ENCODE assay signal across 9 cellular contexts in the genomic region with DNA sequence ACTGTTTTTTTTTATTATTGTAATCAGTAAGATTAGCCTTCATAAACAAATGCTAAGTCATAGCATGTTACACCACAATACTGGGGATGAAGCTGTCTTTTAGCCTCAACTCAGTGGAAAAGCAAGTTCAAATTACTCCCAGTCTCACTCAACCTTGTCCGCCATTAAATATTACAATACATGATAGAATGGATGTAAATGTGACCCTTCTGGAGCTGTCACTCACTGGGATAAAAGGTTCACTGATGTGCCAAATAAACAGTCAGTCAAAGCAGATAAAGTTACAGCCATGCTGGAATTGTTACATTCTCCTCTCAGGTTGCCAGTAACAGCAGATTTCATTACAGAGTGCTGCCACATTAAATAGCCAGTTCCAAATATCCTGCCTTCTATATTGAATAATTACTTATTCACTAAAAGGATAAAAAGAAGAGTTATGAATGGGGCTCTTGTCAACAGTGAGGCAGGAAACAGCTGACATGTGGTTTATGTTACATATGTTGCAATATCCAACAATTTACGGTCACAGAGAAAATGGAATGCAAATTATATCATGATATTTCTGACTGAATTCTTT. TPM values are rescaled to one million over a fixed set of nuclear protein-coding genes. Genes with fewer than 3 reads are reported as not detected.
A peak's percentile ranks its signal among the peaks of the same experiment; 100 is the strongest.
DNase-seq lines count a peak whose midpoint lies in the region; ATAC-seq, FAIRE-seq and TF ChIP-seq lines count a peak whose summit lies in the region.
"Had no signal": no experiment of that assay in that cellular context is flagged by ENCODE, and none has a peak within 500 bp of the region (broad histone marks: within the 10 kb centered on the region; RNA-seq: fewer than 3 reads in every experiment).

No MANE protein-coding gene starts in this region.

- no peak overlapping the region for H3K9ac ChIP-seq in K562 (ENCODE audit: insufficient read depth in 1 of 2, low read depth in 2 of 2, low read length in 2 of 2)

- in situ Hi-C loops in K562 (cut with MboI) = no loop called here

- H3K9me3 Mint-ChIP-seq in osteocyte (ENCODE audit: unreplicated experiment) (no peaks in the 10 kb centered on the region), CD14-positive monocyte (no peaks in the 10 kb centered on the region)
- H3K9me3 Mint-ChIP-seq in activated CD8-positive, alpha-beta memory T cell treated with anti-CD3 and anti-CD28 coated beads, Interleukin-2, amount 10 ng/mL, durations not matched to agents 7 days and 5 days (ENCODE audit: low read depth) = no peaks in the 10 kb centered on the region

- TF ChIP-seq EP300 in K562 (IDR thresholded peaks at IDR 0.05; ENCODE audit: low read length) = no peak

- H3K79me2 ChIP-seq in K562 (ENCODE audit: control insufficient read depth, insufficient read depth, low read length) = no peaks in the 10 kb centered on the region

- BruUV-seq in K562 (replicated peaks; lab: Mats Ljungman, UMichigan) = no TSS peak

- H3K36me3 Mint-ChIP-seq in osteocyte (ENCODE audit: unreplicated experiment) (no peaks in the 10 kb centered on the region), CD14-positive monocyte (peaks cover 3 to 6% of the 10 kb centered on the region in 2 donors)
- H3K36me3 Mint-ChIP-seq in activated CD8-positive, alpha-beta memory T cell treated with anti-CD3 and anti-CD28 coated beads, Interleukin-2, amount 10 ng/mL, durations not matched to agents 7 days and 5 days = peaks cover 24% of the 10 kb centered on the region

- H3K4me3 Mint-ChIP-seq in osteocyte (ENCODE audit: unreplicated experiment) (no peak overlapping the region), CD14-positive monocyte (no peak overlapping the region)
- no peak overlapping the region for H3K4me3 Mint-ChIP-seq in activated CD8-positive, alpha-beta memory T cell treated with anti-CD3 and anti-CD28 coated beads, Interleukin-2, amount 10 ng/mL, durations not matched to agents 7 days and 5 days

- H3K27ac ChIP-seq in K562 (ENCODE audit: extremely low read depth, low read depth, low read length) (peak overlapping the region; percentile 32; the same call in 1 of the 3 replicates), pancreas (no peak overlapping the region)

- H3K27me3 Mint-ChIP-seq in osteocyte (ENCODE audit: unreplicated experiment) = no peaks in the 10 kb centered on the region
- H3K27me3 Mint-ChIP-seq in activated CD8-positive, alpha-beta memory T cell treated with anti-CD3 and anti-CD28 coated beads, Interleukin-2, amount 10 ng/mL, durations not matched to agents 7 days and 5 days = no peaks in the 10 kb centered on the region
- H3K27me3 Mint-ChIP-seq in CD14-positive monocyte (ENCODE audit: low read depth in 3 of 3) = no peaks in the 10 kb centered on the region

- 70% methylated on average over 2 of the region's 2 CpGs for WGBS in K562 (ENCODE audit: insufficient coverage, low coverage, missing lambda C conversion rate)
- 48 to 89% methylated on average over 2 of the region's 2 CpGs for WGBS in pancreas, 2 donors

- ATAC-seq in K562 (peak; percentile 41; the same call in 1 of the 3 replicates), pancreas (no peak)
- ATAC-seq in activated CD8-positive, alpha-beta memory T cell treated with anti-CD3 and anti-CD28 coated beads, Interleukin-2, amount 10 ng/mL, durations not matched to agents 7 days and 5 days = no peak

- H3K4me1 Mint-ChIP-seq in osteocyte (ENCODE audit: unreplicated experiment) = peaks cover 42% of the 10 kb centered on the region
- H3K4me1 Mint-ChIP-seq in activated CD8-positive, alpha-beta memory T cell treated with anti-CD3 and anti-CD28 coated beads, Interleukin-2, amount 10 ng/mL, durations not matched to agents 7 days and 5 days = peaks cover 14% of the 10 kb centered on the region
- peaks cover 18% of the 10 kb centered on the region for H3K4me1 Mint-ChIP-seq in CD14-positive monocyte

- no peak for TF ChIP-seq RAD21 in K562 (CRISPR knock-in tag; conservative IDR thresholded peaks at IDR 0.05 in 1 of 2, IDR thresholded peaks at IDR 0.05 in 1 of 2)

- H3K9me1 ChIP-seq in K562 (ENCODE audit: control insufficient read depth, insufficient read depth, low read length) = no peaks in the 10 kb centered on the region

- CTCF ChIA-PET in K562 (lab: Yijun Ruan, JAX; ENCODE audit: low intra/inter-chr PET ratio) = no interaction called here
- CTCF ChIA-PET in activated CD8-positive, alpha-beta memory T cell treated with anti-CD3 and anti-CD28 coated beads, Interleukin-2, amount 10 ng/mL, durations not matched to agents 7 days and 5 days (lab: Charles Lee) = interaction anchor here (0.9 kb wide), 1 partner anchor 53 kb away, joined by 3 read pairs; no protein-coding TSS in a partner anchor

- TF ChIP-seq CTCF in K562 (IDR thresholded peaks at IDR 0.05 in 2 of 3, conservative IDR thresholded peaks at IDR 0.05 in 1 of 3; ENCODE audit: insufficient read depth in 2 of 3, low read depth in 1 of 3, low read length in 3 of 3) = no peak
- TF ChIP-seq CTCF in osteocyte (IDR thresholded peaks at IDR 0.05) = no peak
- no peak for TF ChIP-seq CTCF in pancreas (IDR thresholded peaks at IDR 0.05)
- no peak for TF ChIP-seq CTCF in CD14-positive monocyte (IDR thresholded peaks at IDR 0.05)

- DNase-seq in HS-5 (ENCODE audit: low read depth) = peak; percentile 37
- DNase-seq in NCI-H2107 treated with DMSO at 0.1 percent for 48 hours (lab: John Stamatoyannopoulos, UW; ENCODE audit: unreplicated experiment) = peak; percentile 99
- no peak for DNase-seq in K562 (ENCODE audit: extremely low read depth in 1 of 4, low spot score in 3 of 4)
- no peak for DNase-seq in osteocyte (ENCODE audit: extremely low spot score, unreplicated experiment)
- no peak for DNase-seq in activated CD8-positive, alpha-beta memory T cell treated with anti-CD3 and anti-CD28 coated beads, Interleukin-2, amount 10 ng/mL, durations not matched to agents 7 days and 5 days
- no peak for DNase-seq in pancreas
- DNase-seq in CD14-positive monocyte (ENCODE audit: low spot score) = no peak
- DNase-seq in NCI-H1694 (lab: John Stamatoyannopoulos, UW) = no peak
- DNase-seq: activated effector memory CD4-positive, alpha-beta T cell treated with Interleukin-2 at 50 U/mL for 16 hours had no signal

- POLR2A ChIA-PET in K562 (lab: Yijun Ruan, JAX) = interaction anchor here (1.0 kb wide), 1 partner anchor 23 kb away, joined by 3 read pairs; no protein-coding TSS in a partner anchor

- H2AFZ ChIP-seq in K562 (ENCODE audit: low read depth, low read length) = no peak overlapping the region

- H3K27me3 ChIP-seq in K562 (ENCODE audit: control insufficient read depth in 2 of 2, insufficient read depth in 2 of 2, low read length in 2 of 2) = no peaks in the 10 kb centered on the region
- H3K27me3 ChIP-seq in pancreas = no peaks in the 10 kb centered on the region

- no peak overlapping the region for H3K4me2 ChIP-seq in K562 (ENCODE audit: insufficient read depth, low read length)

- H3K36me3 ChIP-seq in K562 (ENCODE audit: control insufficient read depth, insufficient read depth, low read length) = peaks cover 11% of the 10 kb centered on the region; the same call in 1 of the 3 replicates
- no peaks in the 10 kb centered on the region for H3K36me3 ChIP-seq in pancreas

- intact Hi-C loops in K562 (cut with micrococcal nuclease) = no loop called here
- intact Hi-C loops in pancreas (cut with DNase I) = no loop called here
- intact Hi-C loops in CD14-positive monocyte (cut with micrococcal nuclease) = no loop called here

- no peaks in the 10 kb centered on the region for H3K9me3 ChIP-seq in K562 (replicated peaks; ENCODE audit: control insufficient read depth, insufficient read depth, low read depth, low read length)
- H3K9me3 ChIP-seq in pancreas = no peaks in the 10 kb centered on the region

- H4K20me1 ChIP-seq in K562 (replicated peaks; ENCODE audit: control insufficient read depth, insufficient read depth, low read length) = no peaks in the 10 kb centered on the region

- peak; percentile 42 for FAIRE-seq in K562 (lab: Jason Lieb, UNC)
- FAIRE-seq in pancreas (lab: Jason Lieb, UNC) = no peak

- no peak for TF ChIP-seq POLR2A in K562 (conservative IDR thresholded peaks at IDR 0.05)

- H3K4me3 ChIP-seq in K562 (no peak overlapping the region), pancreas (no peak overlapping the region)

- peaks cover 0 to 10% of the 10 kb centered on the region in 2 experiments; a peak in 2 of 5 replicates for H3K4me1 ChIP-seq in K562 (replicated peaks in 1 of 2; ENCODE audit: control insufficient read depth in 2 of 2, insufficient read depth in 2 of 2, low read length in 2 of 2)
- H3K4me1 ChIP-seq in pancreas = no peaks in the 10 kb centered on the region

- H3K27ac Mint-ChIP-seq in osteocyte (ENCODE audit: unreplicated experiment) = peak overlapping the region; percentile 42
- no peak overlapping the region for H3K27ac Mint-ChIP-seq in activated CD8-positive, alpha-beta memory T cell treated with anti-CD3 and anti-CD28 coated beads, Interleukin-2, amount 10 ng/mL, durations not matched to agents 7 days and 5 days
- H3K27ac Mint-ChIP-seq in CD14-positive monocyte = peak overlapping the region in 2 of 7 donors; percentile 15 to 68

TF ChIP-seq in K562, 482 proteins besides CTCF, POLR2A, EP300 and RAD21 (continues in another document):
- TF ChIP-seq BCL6 (CRISPR knock-in tag; IDR thresholded peaks at IDR 0.05) = no peak
- TF ChIP-seq RBM34 (IDR thresholded peaks at IDR 0.05; ENCODE audit: borderline replicate concordance, insufficient read depth, low read length) = no peak
- peak; percentile 71 for TF ChIP-seq ZNF584 (CRISPR knock-in tag; IDR thresholded peaks at IDR 0.05; ENCODE audit: low read depth)

RNA-seq across cellular contexts. Expression of gene BRIP1, which starts 53.4 kb away (rescaled TPM):
- 43.6 and 131 TPM in 2 replicates for total RNA-seq in K562 (2011; cell fraction: chromatin; rRNA removed; ENCODE audit: low replicate concordance)
- 15.2 and 23.4 TPM in 2 replicates for total RNA-seq in K562 (2011; cell fraction: nucleolus; rRNA removed)
- 46.1 and 76.3 TPM in 2 replicates for total RNA-seq in K562 (2011; cell fraction: nucleoplasm; rRNA removed)
- total RNA-seq in K562 (2014; rRNA removed) (10.3 and 11.0 TPM in 2 replicates), K562 (2014; rRNA removed; fragmentation: Illumina TruSeq; extraction: Trizol) (16.8 and 18.6 TPM in 2 replicates), K562 (2015; rRNA removed; fragmentation: Illumina TruSeq; extraction: Trizol) (14.9 and 17.5 TPM in 2 replicates), K562 (2021) (9.7 and 11.7 TPM in 2 replicates), osteocyte (4.6 and 6.0 TPM in 2 replicates), pancreas (under 1 TPM; 0.09 to 0.59 (median 0.36) TPM)
- polyA plus RNA-seq in K562 (2011; rRNA removed) (14.4 and 17.4 TPM in 2 replicates), K562 (2014; fragmentation: Illumina TruSeq; extraction: Trizol) (10.1 and 10.3 TPM in 2 replicates), K562 (2014; fragmentation: Nextera tagmentation; extraction: Ambion mirVana) (1 to 10 TPM; 2.4 to 3.6 TPM), K562 (2014; rRNA removed) (9.1 and 11.2 TPM in 2 replicates), pancreas (under 1 TPM; 0.09 to 0.15 TPM), CD14-positive monocyte (under 1 TPM; 0.11 to 0.12 TPM)
- 1.9 and 5.6 TPM in 2 replicates for polyA plus RNA-seq in K562 (2011; cell fraction: cytosol; rRNA removed)
- 11.9 and 18.2 TPM in 2 replicates for polyA plus RNA-seq in K562 (2011; cell fraction: nucleus; rRNA removed)
- polyA plus RNA-seq in K562 (2012) = 5.3 and 6.3 TPM in 2 replicates
- 55.1 and 57.7 TPM in 2 replicates for polyA minus RNA-seq in K562 (2011; rRNA and poly(A)+ RNA removed)
- 7.3 and 9.8 TPM in 2 replicates for polyA minus RNA-seq in K562 (2011; cell fraction: cytosol; rRNA and poly(A)+ RNA removed)
- polyA minus RNA-seq in K562 (2011; cell fraction: nucleus; rRNA and poly(A)+ RNA removed) = 28.5 and 46.5 TPM in 2 replicates
- 10 to 100 TPM; 23.8 to 30.6 TPM for total RNA-seq in activated CD8-positive, alpha-beta memory T cell treated with anti-CD3 and anti-CD28 coated beads, Interleukin-2, amount 10 ng/mL, durations not matched to agents 7 days and 5 days

Comparison
In these comparisons a context has a peak if more than half of its experiments do, and no peak if none do; other contexts are left out.
1. DNase-seq: peak in HS-5 (single experiment) and NCI-H2107 treated with DMSO at 0.1 percent for 48 hours (single experiment); none in K562 (0 of 4), osteocyte (single experiment), activated CD8-positive, alpha-beta memory T cell treated with anti-CD3 and anti-CD28 coated beads, Interleukin-2, amount 10 ng/mL, durations not matched to agents 7 days and 5 days (single experiment), pancreas (0 of 6), CD14-positive monocyte (single experiment) and NCI-H1694 (single experiment).